Comparison of ENCODE assay signal across 10 cellular contexts in genomic region chr3:151276038-151277027, GRCh38. TPM values are rescaled to one million over a fixed set of nuclear protein-coding genes. Genes with fewer than 3 reads are reported as not detected.
DNase-seq lines count a peak whose midpoint lies in the region; ATAC-seq, FAIRE-seq and TF ChIP-seq lines count a peak whose summit lies in the region.
"Had no signal": no experiment of that assay in that cellular context is flagged by ENCODE, and none has a peak within 500 bp of the region (broad histone marks: within the 10 kb centered on the region; RNA-seq: fewer than 3 reads in every experiment).

No MANE protein-coding gene starts in this region.

- H3K27ac ChIP-seq in HUES48 (ENCODE audit: low read depth, low read length) (peak overlapping the region; percentile 45), small intestine (ENCODE audit: low read depth in 1 of 2, low read length in 1 of 2) (peak overlapping the region in 1 of 2 donors; percentile 50)

- no peaks in the 10 kb centered on the region for H3K36me3 Mint-ChIP-seq in endothelial cell (ENCODE audit: low read depth, unreplicated experiment)

- no peak for TF ChIP-seq POLR2A in GM12891 (IDR thresholded peaks at IDR 0.05; ENCODE audit: low read depth, low read length)

- TF ChIP-seq CTCF in endothelial cell (IDR thresholded peaks at IDR 0.05; ENCODE audit: unreplicated experiment), result no peak

- DNase-seq in GM12891 (ENCODE audit: insufficient read length, low spot score), result no peak
- no peak for DNase-seq in endothelial cell (ENCODE audit: low spot score)
- DNase-seq in small intestine, result no peak
- no peak for DNase-seq in HEK293T (ENCODE audit: extremely low spot score)
- DNase-seq in SW480 (ENCODE audit: low spot score), result no peak
- no peak for DNase-seq in NAMALWA (ENCODE audit: low spot score)
- DNase-seq: NCI-H1105 treated with DMSO at 0.1 percent for 48 hours had no signal

- POLR2A ChIA-PET in HEK293T (lab: Yijun Ruan, JAX), result no interaction called here

- H3K4me3 ChIP-seq in HUES48 (ENCODE audit: low read depth, low read length) (no peak overlapping the region), small intestine (ENCODE audit: low read depth in 1 of 2, low read length in 2 of 2) (no peak overlapping the region)

- ATAC-seq in GM21367 (IDR thresholded peaks at IDR 0.05; ENCODE audit: unreplicated experiment), result peak; percentile 60

- H3K9me3 Mint-ChIP-seq in endothelial cell (ENCODE audit: unreplicated experiment), result no peaks in the 10 kb centered on the region

- peaks cover 16% of the 10 kb centered on the region for H3K4me1 Mint-ChIP-seq in endothelial cell (ENCODE audit: unreplicated experiment)

- 67 to 85% (median 80%) methylated on average over 8 of the region's 8 CpGs for WGBS in small intestine, 3 donors

- H3K27me3 ChIP-seq in HUES48 (ENCODE audit: control insufficient read depth, insufficient read depth, low read length) (no peaks in the 10 kb centered on the region), small intestine (ENCODE audit: control insufficient read depth in 2 of 2, insufficient read depth in 2 of 2, low read length in 2 of 2) (no peaks in the 10 kb centered on the region)

- peak overlapping the region; percentile 67 for H3K27ac Mint-ChIP-seq in endothelial cell (ENCODE audit: unreplicated experiment)

- CTCF ChIA-PET in HEK293T (lab: Yijun Ruan, JAX), result no interaction called here

- peaks cover 3% of the 10 kb centered on the region for H3K27me3 Mint-ChIP-seq in endothelial cell (ENCODE audit: unreplicated experiment)

- H3K9me3 ChIP-seq in HUES48 (ENCODE audit: control insufficient read depth, insufficient read depth, low read length) (no peaks in the 10 kb centered on the region), small intestine (ENCODE audit: control insufficient read depth, low read depth) (no peaks in the 10 kb centered on the region)

- FAIRE-seq in GM12891 (lab: Jason Lieb, UNC), result peak; percentile 82
- FAIRE-seq in small intestine (lab: Jason Lieb, UNC), result no peak

- H3K9ac ChIP-seq in HUES48 (ENCODE audit: low read depth, low read length), result no peak overlapping the region

- no peaks in the 10 kb centered on the region for H3K36me3 ChIP-seq in HUES48 (ENCODE audit: control insufficient read depth, insufficient read depth, low read length)
- no peaks in the 10 kb centered on the region for H3K36me3 ChIP-seq in small intestine (ENCODE audit: control insufficient read depth in 2 of 2, insufficient read depth in 2 of 2, low read length in 2 of 2)

- H3K4me1 ChIP-seq in HUES48 (ENCODE audit: control insufficient read depth, insufficient read depth, low read length), result peaks cover 7% of the 10 kb centered on the region; the same call in 1 of the 2 replicates
- no peaks in the 10 kb centered on the region for H3K4me1 ChIP-seq in small intestine (ENCODE audit: control insufficient read depth in 2 of 2, insufficient read depth in 1 of 2, low read depth in 1 of 2, low read length in 1 of 2)

- no peak overlapping the region for H3K4me3 Mint-ChIP-seq in endothelial cell (ENCODE audit: unreplicated experiment)

TF ChIP-seq in GM12891, 5 proteins besides CTCF, POLR2A, EP300 and RAD21:
- TF ChIP-seq SPI1 (IDR thresholded peaks at IDR 0.05; ENCODE audit: low read depth, low read length), result peak; percentile 78
- TF ChIP-seq PAX5 (IDR thresholded peaks at IDR 0.05; ENCODE audit: insufficient read depth, low read length, severe bottlenecking), result no peak
- no peak for TF ChIP-seq POLR2AphosphoS5 (IDR thresholded peaks at IDR 0.05; ENCODE audit: low read depth, low read length)
- TF ChIP-seq POU2F2 (IDR thresholded peaks at IDR 0.05; ENCODE audit: low read depth, low read length), result no peak
TF ChIP-seq in GM12891: peak in this region for 1.

TF ChIP-seq in HEK293T, 16 proteins besides CTCF, POLR2A, EP300 and RAD21:
- TF ChIP-seq HDGF (IDR thresholded peaks at IDR 0.05; ENCODE audit: borderline replicate concordance) (no peak), SUZ12 (IDR thresholded peaks at IDR 0.05) (no peak), FOXM1 (IDR thresholded peaks at IDR 0.05; ENCODE audit: borderline replicate concordance) (no peak)

RNA-seq across cellular contexts. Expression of gene P2RY14, which starts 2.0 kb away (rescaled TPM):
- 0.06 TPM for polyA plus RNA-seq in GM12891 (2012; ENCODE audit: low read depth, missing spikeins)
- total RNA-seq in endothelial cell (ENCODE audit: unreplicated experiment), result 0.21 TPM
- 1 to 10 TPM in 2 of 3 donors, not detected in 1; 1.1 to 5.5 TPM for polyA plus RNA-seq in small intestine

RNA-seq across cellular contexts. Expression of gene GPR87, which starts 40.3 kb away (rescaled TPM):
- 0.10 TPM for polyA plus RNA-seq in GM12891 (2012; ENCODE audit: low read depth, missing spikeins)
- total RNA-seq in endothelial cell (ENCODE audit: unreplicated experiment), result 2.0 TPM
- polyA plus RNA-seq in small intestine, result not detected
- total RNA-seq: skeletal muscle tissue had no signal

RNA-seq across cellular contexts. Expression of gene P2RY13, which starts 53.0 kb away (rescaled TPM):
- not detected for polyA plus RNA-seq in GM12891 (2012; ENCODE audit: low read depth, missing spikeins)
- total RNA-seq in endothelial cell (ENCODE audit: unreplicated experiment), result not detected
- 1 to 10 TPM in 1 of 3 donors, under 1 TPM in 1, not detected in 1; 0.63 to 1.9 TPM for polyA plus RNA-seq in small intestine
